Comparison of ENCODE assay signal across 8 cellular contexts in the genomic region with DNA sequence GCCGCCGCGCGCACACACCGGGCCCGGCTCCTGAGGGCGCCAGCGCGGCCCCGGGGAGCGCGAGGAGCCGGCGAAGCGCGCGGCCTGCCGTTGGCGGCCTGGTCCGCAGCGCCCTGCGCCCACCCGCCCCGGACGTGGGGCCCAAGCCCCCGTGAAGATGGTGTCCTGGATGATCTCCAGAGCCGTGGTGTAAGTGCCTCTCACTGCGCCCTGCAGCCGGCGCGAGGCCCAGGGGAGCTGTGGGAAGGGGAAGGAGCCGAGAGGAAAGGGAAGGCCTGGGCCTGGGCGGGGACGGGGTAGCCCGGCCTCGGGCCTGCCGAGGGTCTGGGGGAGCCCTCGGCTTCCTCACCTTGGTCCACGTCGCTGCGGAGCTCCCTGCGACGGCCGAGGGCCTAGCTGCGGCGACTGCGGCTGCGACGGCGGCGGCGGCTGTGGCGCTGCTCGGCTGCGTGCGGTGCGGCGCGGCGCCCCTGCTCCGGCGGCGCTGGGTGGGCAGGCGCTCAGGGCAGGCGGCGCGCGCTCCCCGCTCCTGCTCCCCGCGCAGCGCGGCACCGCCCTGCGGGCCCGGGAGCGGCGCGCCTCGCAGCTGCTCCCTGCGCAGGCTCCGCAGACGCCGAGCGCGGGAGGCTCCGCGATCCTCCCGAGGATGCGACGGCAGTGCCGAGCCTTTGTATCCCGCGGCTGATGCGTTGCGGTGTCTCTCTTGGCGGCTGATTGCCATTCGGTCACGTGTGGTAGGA. TPM values are rescaled to one million over a fixed set of nuclear protein-coding genes. Genes with fewer than 3 reads are reported as not detected.
DNase-seq lines count a peak whose midpoint lies in the region; ATAC-seq and TF ChIP-seq lines count a peak whose summit lies in the region.

A gene with protein sequence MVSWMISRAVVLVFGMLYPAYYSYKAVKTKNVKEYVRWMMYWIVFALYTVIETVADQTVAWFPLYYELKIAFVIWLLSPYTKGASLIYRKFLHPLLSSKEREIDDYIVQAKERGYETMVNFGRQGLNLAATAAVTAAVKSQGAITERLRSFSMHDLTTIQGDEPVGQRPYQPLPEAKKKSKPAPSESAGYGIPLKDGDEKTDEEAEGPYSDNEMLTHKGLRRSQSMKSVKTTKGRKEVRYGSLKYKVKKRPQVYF (plus strand): TSS at position 13 of the 740 bp plus-strand sequence. CDS start 145 bp downstream, at position 158.

- POLR2A ChIA-PET in AG04450 (lab: Yijun Ruan, JAX), result interaction anchor here (0.6 to 1.3 kb wide), 7 partner anchors 16 to 254 kb away, joined by 3 to 6 read pairs (median 4); no protein-coding TSS in a partner anchor

- peak within 1 kb of the TSS; percentile 95 for H3K27ac ChIP-seq in AG04450 (ENCODE audit: low read depth, low read length)
- H3K27ac ChIP-seq in dorsolateral prefrontal cortex, result peak within 1 kb of the TSS; percentile 92 to 100 (median 98)

- H3K27me3 ChIP-seq in AG04450 (ENCODE audit: control insufficient read depth, insufficient read depth, low read length), result no peaks in the 10 kb centered on the region
- H3K27me3 ChIP-seq in dorsolateral prefrontal cortex, result no peaks in the 10 kb centered on the region

- TF ChIP-seq POLR2A in lower leg skin (IDR thresholded peaks at IDR 0.05), result peak in 1 of 2 donors; percentile 11

- DNase-seq in AG04450 (ENCODE audit: low read depth, low spot score) (peak; percentile 29), NCI-H2227 treated with DMSO at 0.1 percent for 48 hours (lab: John Stamatoyannopoulos, UW) (peak; percentile 50), dorsolateral prefrontal cortex (peak; percentile 57 to 82 (median 77)), lower leg skin (ENCODE audit: low spot score in 2 of 2) (peak; percentile 47 to 93)
- DNase-seq in activated CD4-positive, alpha-beta T cell treated with anti-CD3 and anti-CD28 coated beads, Interleukin-2, amount 50 U/mL, for 24 hours (ENCODE audit: low read depth in 1 of 2, low spot score in 1 of 2), result peak; percentile 21 to 45
- DNase-seq in stimulated activated CD4-positive, alpha-beta T cell treated with anti-CD3 and anti-CD28 coated beads, Interleukin-4, amount 100 ng/mL, for 4 hours, result peak; percentile 48 to 59

- WGBS in lower leg skin, 2 donors, result 0% methylated on average over 7 to 19 of the region's 99 CpGs

- ATAC-seq in GM18508 (IDR thresholded peaks at IDR 0.05; ENCODE audit: insufficient read depth, unreplicated experiment), result peak; percentile 47
- peak; percentile 56 for ATAC-seq in HG02973 (IDR thresholded peaks at IDR 0.05; ENCODE audit: unreplicated experiment)

- intact Hi-C loops in dorsolateral prefrontal cortex (cut with DNase I) (loop anchor here (1.0 to 10.0 kb wide), 7 partner anchors 56 to 317 kb away; partner anchors contain the start of gene JMJD1C (in 2 of the 2)), lower leg skin (cut with DNase I; ENCODE audit: low total_unique reads) (no loop called here)

- peak within 1 kb of the TSS; percentile 84 for H3K4me3 ChIP-seq in AG04450 (ENCODE audit: low read depth, low read length)
- peak within 1 kb of the TSS; percentile 56 to 92 (median 79) for H3K4me3 ChIP-seq in dorsolateral prefrontal cortex
- peak within 1 kb of the TSS; percentile 62 for H3K4me3 ChIP-seq in lower leg skin (ENCODE audit: low read depth, poor library complexity, severe bottlenecking)

- peaks cover 6% of the 10 kb centered on the region for H3K9me3 ChIP-seq in AG04450 (ENCODE audit: control insufficient read depth, insufficient read depth, low read length)

- CTCF ChIA-PET in AG04450 (lab: Charles Lee), result interaction anchor here (1.8 to 1.9 kb wide), 2 partner anchors 198 to 355 kb away, joined by 6 to 9 read pairs; no protein-coding TSS in a partner anchor

- TF ChIP-seq CTCF in AG04450 (IDR thresholded peaks at IDR 0.05; ENCODE audit: low read depth, low read length), result no peak
- TF ChIP-seq CTCF in dorsolateral prefrontal cortex (IDR thresholded peaks at IDR 0.05 in 54 of 56, conservative IDR thresholded peaks at IDR 0.05 in 2 of 56; ENCODE audit: low read depth in 1 of 56, partially characterized antibody in 56 of 56), result peak in 7 of 56 donors; percentile 5 to 31 (median 6)
- TF ChIP-seq CTCF in lower leg skin (IDR thresholded peaks at IDR 0.05), result no peak

RNA-seq across cellular contexts. Expression of the gene that starts here (rescaled TPM):
- polyA plus RNA-seq in AG04450 (2011; rRNA removed), result 26.6 and 36.5 TPM in 2 replicates
- 11.9 and 21.2 TPM in 2 replicates for polyA minus RNA-seq in AG04450 (2011; rRNA and poly(A)+ RNA removed)
- 100 to 1,000 TPM in 1 of 120 experiments, 10 to 100 TPM in 119; 11.4 to 104 (median 32.6) TPM for total RNA-seq in dorsolateral prefrontal cortex
- total RNA-seq in lower leg skin, result 10 to 100 TPM; 39.8 to 58.4 (median 49.0) TPM

Comparison
In these comparisons a context has a peak if more than half of its experiments do, and no peak if none do; other contexts are left out.
1. Peak in every context shown above with its lines: DNase-seq, ATAC-seq, H3K4me3 ChIP-seq and H3K27ac ChIP-seq.